Comparison of ENCODE assay signal across 37 cellular contexts in the genomic region with DNA sequence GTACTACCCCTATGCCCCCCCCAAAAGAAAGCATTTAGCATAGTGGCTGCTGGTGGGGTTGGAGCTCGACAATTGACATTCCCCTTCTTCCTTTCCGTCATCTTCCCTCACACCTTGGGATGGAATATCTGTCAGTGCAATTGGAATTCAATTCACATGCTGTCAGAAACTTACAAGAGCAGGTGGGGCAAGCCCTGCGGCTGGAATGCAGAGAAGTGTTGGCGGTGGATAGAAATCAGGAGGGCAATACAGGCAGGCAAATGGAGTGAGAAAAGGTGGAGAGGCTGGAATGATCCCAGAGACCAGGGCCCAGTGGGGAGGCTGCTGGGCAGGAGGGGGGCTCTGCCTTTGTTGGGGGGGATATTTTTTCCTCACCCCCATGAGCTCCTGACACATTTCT. TPM values are rescaled to one million over a fixed set of nuclear protein-coding genes. Genes with fewer than 3 reads are reported as not detected.
"Had no signal": no experiment of that assay in that cellular context is flagged by ENCODE, and none has a peak within 500 bp of the region (broad histone marks: within the 10 kb centered on the region; RNA-seq: fewer than 3 reads in every experiment).

No MANE protein-coding gene starts in this region.

- H3K4me1 ChIP-seq: colonic mucosa had no signal

- H3K36me3 ChIP-seq: adrenal gland, breast epithelium, cardiac muscle cell, colonic mucosa, esophagus squamous epithelium had no signal

- DNase-seq: activated CD4-positive, alpha-beta memory T cell treated with anti-CD3 and anti-CD28 coated beads for 36 hours; activated CD4-positive, alpha-beta T cell treated with anti-CD3 and anti-CD28 coated beads for 36 hours; activated CD4-positive, alpha-beta T cell treated with anti-CD3 and anti-CD28 coated beads, Interleukin-2, amount 10 ng/mL, durations not matched to agents 24 days and 14 days; activated CD4-positive, CD25-positive, alpha-beta regulatory T cell; activated CD4-positive, CD25-positive, alpha-beta regulatory T cell treated with anti-CD3 and anti-CD28 coated beads, Interleukin-2, amount 50 U/mL, for 72 hours; activated CD8-positive, alpha-beta memory T cell treated with anti-CD3 and anti-CD28 coated beads, Interleukin-2, amount 10 ng/mL, durations not matched to agents 7 days and 5 days; activated CD8-positive, alpha-beta memory T cell treated with anti-CD3 and anti-CD28 coated beads, Interleukin-2, amount 50 U/mL, for 4 hours; activated CD8-positive, alpha-beta T cell treated with anti-CD3 and anti-CD28 coated beads, Interleukin-2, amount 10 ng/mL, durations not matched to agents 7 days and 5 days; activated gamma-delta T cell; activated naive CD4-positive, alpha-beta T cell treated with Interleukin-2 at 50 U/mL for 16 hours; activated naive CD8-positive, alpha-beta T cell treated with anti-CD3 and anti-CD28 coated beads for 36 hours; activated naive CD8-positive, alpha-beta T cell treated with anti-CD3 and anti-CD28 coated beads, Interleukin-2, amount 50 U/mL, for 24 hours; activated T-cell treated with anti-CD3 and anti-CD28 coated beads, Interleukin-2, amount 50 U/mL, for 1 hour; activated T-cell treated with anti-CD3 and anti-CD28 coated beads, Interleukin-2, amount 50 U/mL, for 48 hours; adrenal gland; amygdala; aorta; body of pancreas; central memory CD4-positive, alpha-beta T cell; cerebellar nuclear complex; colonic mucosa; effector CD8-positive, alpha-beta T cell; esophagus squamous epithelium; glutamatergic neuron; T-helper 1 cell; T-helper 17 cell; T1000 had no signal

- H3K9me3 ChIP-seq: adrenal gland, body of pancreas, breast epithelium, colonic mucosa, esophagus squamous epithelium had no signal

- H3K4me3 ChIP-seq: adrenal gland, body of pancreas, breast epithelium, cardiac muscle cell, colonic mucosa, esophagus squamous epithelium had no signal

- H3K27me3 ChIP-seq: adrenal gland, body of pancreas, breast epithelium, cardiac muscle cell, colonic mucosa, esophagus squamous epithelium had no signal

- ATAC-seq: activated CD4-positive, alpha-beta T cell treated with anti-CD3 and anti-CD28 coated beads for 36 hours; activated CD8-positive, alpha-beta memory T cell treated with anti-CD3 and anti-CD28 coated beads, Interleukin-2, amount 10 ng/mL, durations not matched to agents 7 days and 5 days; activated CD8-positive, alpha-beta T cell treated with anti-CD3 and anti-CD28 coated beads, Interleukin-2, amount 10 ng/mL, durations not matched to agents 7 days and 5 days; activated naive CD8-positive, alpha-beta T cell treated with anti-CD3 and anti-CD28 coated beads, Interleukin-2, amount 50 U/mL, for 24 hours; body of pancreas; T-helper 17 cell had no signal

- H3K27ac ChIP-seq: adrenal gland, body of pancreas, breast epithelium, colonic mucosa, epithelial cell of prostate, esophagus squamous epithelium had no signal

RNA-seq across cellular contexts. Expression of a gene that starts 44.1 kb away (rescaled TPM):
- total RNA-seq: activated CD4-positive, alpha-beta memory T cell treated with anti-CD3 and anti-CD28 coated beads for 36 hours; activated CD4-positive, alpha-beta T cell treated with anti-CD3 and anti-CD28 coated beads for 36 hours; activated CD4-positive, alpha-beta T cell treated with anti-CD3 and anti-CD28 coated beads, Interleukin-2, amount 10 ng/mL, durations not matched to agents 24 days and 14 days; activated CD8-positive, alpha-beta memory T cell treated with anti-CD3 and anti-CD28 coated beads for 36 hours; activated CD8-positive, alpha-beta memory T cell treated with anti-CD3 and anti-CD28 coated beads, Interleukin-2, amount 10 ng/mL, durations not matched to agents 7 days and 5 days; activated CD8-positive, alpha-beta T cell treated with anti-CD3 and anti-CD28 coated beads, Interleukin-2, amount 10 ng/mL, durations not matched to agents 7 days and 5 days; activated naive CD8-positive, alpha-beta T cell treated with anti-CD3 and anti-CD28 coated beads for 36 hours; activated T-helper 1 cell treated with anti-CD3 and anti-CD28 coated beads, Interleukin-12 subunit alpha, Interleukin-12 subunit beta, Interleukin-2, Interleukin-4 antibody, amounts not matched to agents 30 ng/mL and 10 ng/mL and 1 ng/mL, durations not matched to agents 14 hours and 24 hours and 36 hours; activated T-helper 2 cell treated with anti-CD3 and anti-CD28 coated beads, Interferon-gamma antibody, Interleukin-2, Interleukin-4, amounts not matched to agents 10 μg/mL and 5 μg/mL and 100 μg/mL, durations not matched to agents 14 hours and 24 hours and 36 hours; aorta; endothelial cell of umbilical vein; fibroblast of lung; fibroblast of villous mesenchyme; frontal cortex; T-helper 17 cell had no signal
- polyA plus RNA-seq: cardiac muscle cell, fibroblast of lung had no signal

RNA-seq across cellular contexts. Expression of a gene that starts 45.2 kb away (rescaled TPM):
- total RNA-seq: activated CD4-positive, alpha-beta memory T cell treated with anti-CD3 and anti-CD28 coated beads for 36 hours; activated CD4-positive, alpha-beta T cell treated with anti-CD3 and anti-CD28 coated beads for 36 hours; activated CD4-positive, alpha-beta T cell treated with anti-CD3 and anti-CD28 coated beads, Interleukin-2, amount 10 ng/mL, durations not matched to agents 24 days and 14 days; activated CD8-positive, alpha-beta memory T cell treated with anti-CD3 and anti-CD28 coated beads for 36 hours; activated CD8-positive, alpha-beta memory T cell treated with anti-CD3 and anti-CD28 coated beads, Interleukin-2, amount 10 ng/mL, durations not matched to agents 7 days and 5 days; activated CD8-positive, alpha-beta T cell treated with anti-CD3 and anti-CD28 coated beads, Interleukin-2, amount 10 ng/mL, durations not matched to agents 7 days and 5 days; activated naive CD8-positive, alpha-beta T cell treated with anti-CD3 and anti-CD28 coated beads for 36 hours; activated T-helper 1 cell treated with anti-CD3 and anti-CD28 coated beads, Interleukin-12 subunit alpha, Interleukin-12 subunit beta, Interleukin-2, Interleukin-4 antibody, amounts not matched to agents 30 ng/mL and 10 ng/mL and 1 ng/mL, durations not matched to agents 14 hours and 24 hours and 36 hours; activated T-helper 2 cell treated with anti-CD3 and anti-CD28 coated beads, Interferon-gamma antibody, Interleukin-2, Interleukin-4, amounts not matched to agents 10 μg/mL and 5 μg/mL and 100 μg/mL, durations not matched to agents 14 hours and 24 hours and 36 hours; cardiac muscle cell; fibroblast of villous mesenchyme; T-helper 17 cell had no signal
- polyA plus RNA-seq: cardiac muscle cell had no signal
